In genomic region chr16:181668-182021, GRCh38 we compare ENCODE assay signal across 10 cellular contexts. TPM values are rescaled to one million over a fixed set of nuclear protein-coding genes. Genes with fewer than 3 reads are reported as not detected.
A peak's percentile ranks its signal among the peaks of the same experiment; 100 is the strongest.
DNase-seq lines count a peak whose midpoint lies in the region; ATAC-seq and TF ChIP-seq lines count a peak whose summit lies in the region.
"Had no signal": no experiment of that assay in that cellular context is flagged by ENCODE, and none has a peak within 500 bp of the region (broad histone marks: within the 10 kb centered on the region; RNA-seq: fewer than 3 reads in every experiment).

No MANE protein-coding gene starts in this region.

- peaks cover 10 to 11% of the 10 kb centered on the region in 2 donors for H3K27me3 Mint-ChIP-seq in natural killer cell (ENCODE audit: low read depth in 2 of 2)
- peaks cover 10 to 11% of the 10 kb centered on the region in 2 donors for H3K27me3 Mint-ChIP-seq in natural killer cell treated with Interleukin-12 subunit alpha and Interleukin-12 subunit beta and Interleukin-15 and Interleukin-18, amount 100 ng/mL, for 72 hours
- H3K27me3 Mint-ChIP-seq in H9 (ENCODE audit: low read depth), result peaks cover 35% of the 10 kb centered on the region

- H2BK12ac ChIP-seq in H9 (ENCODE audit: insufficient read length, low read depth, low read length), result no peak overlapping the region

- H3K9ac ChIP-seq in H9 (ENCODE audit: extremely low read depth, insufficient read length, low read length), result no peak overlapping the region

- TF ChIP-seq CTCF in natural killer cell (IDR thresholded peaks at IDR 0.05), result peak; percentile 16
- no peak for TF ChIP-seq CTCF in hepatocyte (IDR thresholded peaks at IDR 0.05; ENCODE audit: poor library complexity)
- TF ChIP-seq CTCF in H9 (conservative IDR thresholded peaks at IDR 0.05), result no peak; the same call in 2 of the 3 replicates

- no peak overlapping the region for H3K56ac ChIP-seq in H9 (ENCODE audit: insufficient read length, low read depth, low read length)

- H3K4me1 ChIP-seq in hepatocyte (ENCODE audit: insufficient read depth) (peaks cover 11% of the 10 kb centered on the region), H9 (ENCODE audit: insufficient read depth, low read length) (no peaks in the 10 kb centered on the region)

- DNase-seq in natural killer cell (no peak), SW480 (ENCODE audit: low spot score) (peak; percentile 17), hepatocyte (ENCODE audit: low spot score) (no peak), H9 (no peak), NOMO-1 treated with dmso at 0.1 percent for 144 hours (lab: John Stamatoyannopoulos, UW; ENCODE audit: unreplicated experiment) (no peak)
- DNase-seq in natural killer cell treated with Interleukin-12 subunit alpha and Interleukin-12 subunit beta and Interleukin-15 and Interleukin-18, amount 100 ng/mL, for 72 hours (ENCODE audit: low spot score), result no peak

- intact Hi-C loops in natural killer cell (cut with micrococcal nuclease), result loop anchor here (1.0 kb wide), 3 partner anchors 64 to 116 kb away; no protein-coding TSS in a partner anchor

- WGBS in hepatocyte (ENCODE audit: low lambda C conversion rate, missing lambda C conversion rate), result 46% methylated on average over 11 of the region's 11 CpGs
- no CpG with 5 or more reads among the region's 11 CpGs for WGBS in H9 (ENCODE audit: extremely low coverage, insufficient read length, low lambda C conversion rate)

- H3K79me1 ChIP-seq in H9 (ENCODE audit: insufficient read depth, low read depth, low read length, poor library complexity, severe bottlenecking), result no peaks in the 10 kb centered on the region

- H3K27me3 ChIP-seq in hepatocyte (peaks cover 29% of the 10 kb centered on the region), H9 (ENCODE audit: insufficient read depth, low read length) (peaks cover 29% of the 10 kb centered on the region)

- H2BK20ac ChIP-seq in H9 (ENCODE audit: low read depth, low read length, poor library complexity, severe bottlenecking), result no peak overlapping the region

- H3K4ac ChIP-seq in H9 (ENCODE audit: low read depth, low read length), result no peak overlapping the region

- no peaks in the 10 kb centered on the region for H3K36me3 ChIP-seq in hepatocyte (replicated peaks; ENCODE audit: insufficient read depth, low read depth)

- H4K8ac ChIP-seq in H9 (replicated peaks; ENCODE audit: insufficient read length, low read depth, low read length), result no peak overlapping the region

- H2AFZ ChIP-seq in hepatocyte (no peak overlapping the region), H9 (ENCODE audit: low read length) (no peak overlapping the region)

- peaks cover 5% of the 10 kb centered on the region for H3K23me2 ChIP-seq in H9 (ENCODE audit: insufficient read length, low read depth, low read length, poor library complexity, severe bottlenecking)

- H4K5ac ChIP-seq in H9 (ENCODE audit: insufficient read length, low read depth, low read length), result no peak overlapping the region

- H3K4me2 ChIP-seq in hepatocyte (peak overlapping the region; percentile 96), H9 (ENCODE audit: insufficient read depth, insufficient read length, low read length) (no peak overlapping the region)

- no peak overlapping the region for H2BK5ac ChIP-seq in H9 (ENCODE audit: insufficient read length, low read length)

- no peaks in the 10 kb centered on the region for H3K79me2 ChIP-seq in hepatocyte
- H3K79me2 ChIP-seq in H9 (ENCODE audit: insufficient read depth, low read length), result no peaks in the 10 kb centered on the region

- H4K91ac ChIP-seq in H9 (ENCODE audit: insufficient read length, low read depth, low read length), result no peak overlapping the region

- H3K36me3 Mint-ChIP-seq in natural killer cell, result no peaks in the 10 kb centered on the region
- H3K36me3 Mint-ChIP-seq in natural killer cell treated with Interleukin-12 subunit alpha and Interleukin-12 subunit beta and Interleukin-15 and Interleukin-18, amount 100 ng/mL, for 72 hours, result no peaks in the 10 kb centered on the region
- H3K36me3 Mint-ChIP-seq in H9 (ENCODE audit: insufficient read depth in 1 of 3, low read depth in 3 of 3), result peaks cover 6 to 15% (median 11%) of the 10 kb centered on the region in 3 experiments; a peak in 6 of 7 replicates

- no peak overlapping the region for H3K27ac ChIP-seq in hepatocyte
- no peak overlapping the region for H3K27ac ChIP-seq in H9 (ENCODE audit: insufficient read length, low read depth, low read length)

- no peak for ATAC-seq in natural killer cell
- ATAC-seq in natural killer cell treated with Interleukin-12 subunit alpha and Interleukin-12 subunit beta and Interleukin-15 and Interleukin-18, amount 100 ng/mL, for 72 hours, result no peak
- no peak for ATAC-seq in HG03571 (IDR thresholded peaks at IDR 0.05; ENCODE audit: unreplicated experiment)
- no peak for ATAC-seq in HG02885 (IDR thresholded peaks at IDR 0.05; ENCODE audit: poor library complexity, unreplicated experiment)

- no peak overlapping the region for H3K23ac ChIP-seq in H9 (ENCODE audit: insufficient read length, low read depth, low read length)

- no peaks in the 10 kb centered on the region for H3K9me2 ChIP-seq in hepatocyte (replicated peaks; ENCODE audit: insufficient read depth)

- no peak overlapping the region for H3T11ph ChIP-seq in H9 (ENCODE audit: low read length)

- H2BK120ac ChIP-seq in H9 (ENCODE audit: low read depth, low read length, poor library complexity, severe bottlenecking), result no peak overlapping the region

- no peak overlapping the region for H3K4me3 Mint-ChIP-seq in natural killer cell
- no peak overlapping the region for H3K4me3 Mint-ChIP-seq in natural killer cell treated with Interleukin-12 subunit alpha and Interleukin-12 subunit beta and Interleukin-15 and Interleukin-18, amount 100 ng/mL, for 72 hours
- H3K4me3 Mint-ChIP-seq in H9, result peak overlapping the region in 1 of 2 experiments; percentile 42; a peak in 2 of 5 replicates

- H3K9me3 ChIP-seq in hepatocyte (ENCODE audit: low read depth) (no peaks in the 10 kb centered on the region), H9 (ENCODE audit: control insufficient read depth, low read depth, low read length) (no peaks in the 10 kb centered on the region)

- H3K14ac ChIP-seq in H9 (ENCODE audit: insufficient read depth, low read length), result no peak overlapping the region

- no peak overlapping the region for H2BK15ac ChIP-seq in H9 (ENCODE audit: low read depth, low read length)

- no peak overlapping the region for H3K4me3 ChIP-seq in hepatocyte

- no peaks in the 10 kb centered on the region for H3K9me3 Mint-ChIP-seq in natural killer cell
- H3K9me3 Mint-ChIP-seq in natural killer cell treated with Interleukin-12 subunit alpha and Interleukin-12 subunit beta and Interleukin-15 and Interleukin-18, amount 100 ng/mL, for 72 hours, result no peaks in the 10 kb centered on the region
- H3K9me3 Mint-ChIP-seq in H9, result no peaks in the 10 kb centered on the region; a peak in 1 of 5 replicates

- no peak overlapping the region for H2AK5ac ChIP-seq in H9 (ENCODE audit: insufficient read length, low read length)

- H3K27ac Mint-ChIP-seq in natural killer cell, result no peak overlapping the region
- no peak overlapping the region for H3K27ac Mint-ChIP-seq in natural killer cell treated with Interleukin-12 subunit alpha and Interleukin-12 subunit beta and Interleukin-15 and Interleukin-18, amount 100 ng/mL, for 72 hours
- no peak overlapping the region for H3K27ac Mint-ChIP-seq in H9

- H4K20me1 ChIP-seq in hepatocyte (ENCODE audit: insufficient read depth, poor library complexity, severe bottlenecking) (peaks cover 4% of the 10 kb centered on the region), H9 (ENCODE audit: control insufficient read depth, insufficient read depth, insufficient read length) (no peaks in the 10 kb centered on the region)

- no peak overlapping the region for H3K18ac ChIP-seq in H9 (ENCODE audit: insufficient read length, low read depth, low read length)

- no peaks in the 10 kb centered on the region for H3K4me1 Mint-ChIP-seq in natural killer cell
- peaks cover 0 to 3% of the 10 kb centered on the region in 2 donors for H3K4me1 Mint-ChIP-seq in natural killer cell treated with Interleukin-12 subunit alpha and Interleukin-12 subunit beta and Interleukin-15 and Interleukin-18, amount 100 ng/mL, for 72 hours (ENCODE audit: low read depth in 2 of 2)
- 0 out of 4 replicates have a peak, but pooled peaks cover 0 to 7% of the 10 kb centered on the region in 2 experiments for H3K4me1 Mint-ChIP-seq in H9

RNA-seq across cellular contexts. Expression of gene HBQ1, which starts 1.4 kb away (rescaled TPM):
- total RNA-seq in natural killer cell (1 to 10 TPM in 2 of 3 donors, not detected in 1; 1.0 to 2.0 TPM), hepatocyte (not detected in 2 replicates), H9 (2021) (3.5 and 4.4 TPM in 2 replicates)
- total RNA-seq in natural killer cell treated with Interleukin-12 subunit alpha and Interleukin-12 subunit beta and Interleukin-15 and Interleukin-18, amount 100 ng/mL, for 72 hours, result not detected
- 0.30 TPM in 1 of 2 replicates, not detected in the other for polyA plus RNA-seq in hepatocyte
- total RNA-seq: kidney had no signal

RNA-seq across cellular contexts. Expression of gene HBA1, which starts 5.2 kb away (rescaled TPM):
- 10 to 100 TPM in 1 of 3 donors, not detected in 2; 16.9 TPM for total RNA-seq in natural killer cell
- total RNA-seq in natural killer cell treated with Interleukin-12 subunit alpha and Interleukin-12 subunit beta and Interleukin-15 and Interleukin-18, amount 100 ng/mL, for 72 hours, result 1 to 10 TPM in 1 of 2 donors, not detected in 1; 4.6 TPM
- not detected in 2 replicates for total RNA-seq in hepatocyte
- polyA plus RNA-seq in hepatocyte, result 1.9 TPM in 1 of 2 replicates, not detected in the other
- 2.0 and 7.2 TPM in 2 replicates for total RNA-seq in H9 (2021)

RNA-seq across cellular contexts. Expression of gene HBA2, which starts 9.0 kb away (rescaled TPM):
- total RNA-seq in natural killer cell (1 to 10 TPM in 2 of 3 donors, not detected in 1; 3.2 to 9.9 TPM), hepatocyte (not detected in 2 replicates), H9 (2021) (4.3 TPM in 1 of 2 replicates, not detected in the other)
- not detected for total RNA-seq in natural killer cell treated with Interleukin-12 subunit alpha and Interleukin-12 subunit beta and Interleukin-15 and Interleukin-18, amount 100 ng/mL, for 72 hours
- not detected in 2 replicates for polyA plus RNA-seq in hepatocyte

RNA-seq across cellular contexts. Expression of gene HBM, which starts 15.9 kb away (rescaled TPM):
- total RNA-seq in natural killer cell (not detected), hepatocyte (not detected in 2 replicates), H9 (2021) (not detected in 2 replicates)
- total RNA-seq in natural killer cell treated with Interleukin-12 subunit alpha and Interleukin-12 subunit beta and Interleukin-15 and Interleukin-18, amount 100 ng/mL, for 72 hours, result not detected
- polyA plus RNA-seq in hepatocyte, result not detected in 2 replicates
- total RNA-seq: kidney, omental fat pad had no signal

RNA-seq across cellular contexts. Expression of gene HBZ, which starts 29.2 kb away (rescaled TPM):
- total RNA-seq in natural killer cell, result not detected
- not detected for total RNA-seq in natural killer cell treated with Interleukin-12 subunit alpha and Interleukin-12 subunit beta and Interleukin-15 and Interleukin-18, amount 100 ng/mL, for 72 hours
- not detected in 2 replicates for total RNA-seq in hepatocyte
- polyA plus RNA-seq in hepatocyte, result 0.28 TPM in 1 of 2 replicates, not detected in the other
- not detected in 2 replicates for total RNA-seq in H9 (2021)
- total RNA-seq: kidney, omental fat pad had no signal
